In genomic region chrX:41293269-41293668, GRCh38 we compare ENCODE assay signal across 10 cellular contexts. TPM values are rescaled to one million over a fixed set of nuclear protein-coding genes. Genes with fewer than 3 reads are reported as not detected.
DNase-seq lines count a peak whose midpoint lies in the region; FAIRE-seq and TF ChIP-seq lines count a peak whose summit lies in the region.
"Had no signal": no experiment of that assay in that cellular context is flagged by ENCODE, and none has a peak within 500 bp of the region (broad histone marks: within the 10 kb centered on the region; RNA-seq: fewer than 3 reads in every experiment).

No MANE protein-coding gene starts in this region.

- H2BK15ac ChIP-seq in H1 (ENCODE audit: low read length), result no peak overlapping the region

- H4K20me1 ChIP-seq in H1 (replicated peaks in 1 of 2; ENCODE audit: control insufficient read depth in 1 of 2, insufficient read depth in 2 of 2, low read length in 2 of 2), result no peaks in the 10 kb centered on the region

- H3K56ac ChIP-seq in H1 (replicated peaks; ENCODE audit: insufficient read length, low read depth, low read length), result no peak overlapping the region

- no peak overlapping the region for H3K27ac Mint-ChIP-seq in progenitor cell of endocrine pancreas
- H3K27ac Mint-ChIP-seq: naive B cell had no signal

- FAIRE-seq in H1 (lab: Jason Lieb, UNC) (peak; percentile 72), frontal cortex (lab: Jason Lieb, UNC) (no peak)

- TF ChIP-seq EP300 in H1 (IDR thresholded peaks at IDR 0.05; ENCODE audit: borderline replicate concordance in 1 of 2, low read depth in 2 of 2, low read length in 2 of 2), result no peak

- H4K91ac ChIP-seq in H1 (replicated peaks; ENCODE audit: insufficient read length, low read length), result no peak overlapping the region

- no peaks in the 10 kb centered on the region for H3K23me2 ChIP-seq in H1 (ENCODE audit: low read depth, low read length)

- no peak overlapping the region for H2AFZ ChIP-seq in H1 (ENCODE audit: low read length)

- H3K27me3 ChIP-seq in H1 (replicated peaks in 1 of 4; ENCODE audit: control insufficient read depth in 3 of 4, extremely low read depth in 1 of 4, insufficient read depth in 3 of 4, low read length in 3 of 4) (no peaks in the 10 kb centered on the region), tibial artery (no peaks in the 10 kb centered on the region)

- H3K27me3 Mint-ChIP-seq in progenitor cell of endocrine pancreas, result no peaks in the 10 kb centered on the region
- H3K27me3 Mint-ChIP-seq: naive B cell had no signal

- H3K4ac ChIP-seq in H1 (replicated peaks; ENCODE audit: insufficient read length, low read depth, low read length), result no peak overlapping the region

- H3K4me1 Mint-ChIP-seq in progenitor cell of endocrine pancreas (ENCODE audit: low read depth), result no peaks in the 10 kb centered on the region

- H3K4me1 ChIP-seq in H1 (replicated peaks in 1 of 4; ENCODE audit: control insufficient read depth in 3 of 4, insufficient read depth in 4 of 4, low read length in 3 of 4) (peaks cover 0 to 6% (median 3%) of the 10 kb centered on the region in 4 experiments; a peak in 3 of 7 replicates), tibial artery (no peaks in the 10 kb centered on the region)

- H3K4me2 ChIP-seq in H1 (ENCODE audit: insufficient read depth in 1 of 2, low read depth in 2 of 2, low read length in 2 of 2), result no peak overlapping the region

- H3K36me3 ChIP-seq in H1 (ENCODE audit: control insufficient read depth in 2 of 4, insufficient read depth in 4 of 4, low read length in 3 of 4), result no peaks in the 10 kb centered on the region
- H3K36me3 ChIP-seq in tibial artery, result no peaks in the 10 kb centered on the region

- in situ Hi-C loops in ACHN (cut with HindIII; ENCODE audit: low pct_ligation_motif_present, low pct_unique_long_range_greater_than_20kb, low sequenced_read_pairs), result no loop called here

- no peak overlapping the region for H2BK120ac ChIP-seq in H1 (replicated peaks; ENCODE audit: low read depth, low read length)

- H3K23ac ChIP-seq in H1 (ENCODE audit: insufficient read length), result no peak overlapping the region

- no peak overlapping the region for H2BK12ac ChIP-seq in H1 (ENCODE audit: low read depth, low read length)

- no peaks in the 10 kb centered on the region for H3K79me2 ChIP-seq in H1 (ENCODE audit: control insufficient read depth in 1 of 2, insufficient read depth in 2 of 2, low read length in 2 of 2)

- no peak overlapping the region for H3K14ac ChIP-seq in H1 (ENCODE audit: insufficient read length)

- intact Hi-C loops in tibial artery (cut with DNase I; ENCODE audit: low total_unique reads), result no loop called here

- H3K4me3 ChIP-seq in H1 (ENCODE audit: extremely low read depth in 1 of 4, insufficient read depth in 2 of 4, low read depth in 3 of 4, low read length in 4 of 4), result no peak overlapping the region
- no peak overlapping the region for H3K4me3 ChIP-seq in tibial artery

- H2BK20ac ChIP-seq in H1 (ENCODE audit: low read length), result no peak overlapping the region

- H4K8ac ChIP-seq in H1 (ENCODE audit: extremely low read depth, insufficient read depth, low read length), result no peak overlapping the region

- WGBS in H1 (ENCODE audit: extremely low coverage in 1 of 2, insufficient coverage in 1 of 2, insufficient read length in 1 of 2, insufficient replicate concordance in 2 of 2, low coverage in 1 of 2, low lambda C conversion rate in 2 of 2, missing lambda C conversion rate in 1 of 2), 2 experiments, result 78% methylated on average over 6 of the region's 6 CpGs; no CpG with 5 or more reads in 1 of the 2 experiments

- TF ChIP-seq CTCF in H1 (IDR thresholded peaks at IDR 0.05; ENCODE audit: control extremely low read depth in 1 of 3, insufficient read depth in 1 of 3, low read depth in 1 of 3, low read length in 3 of 3), result peak; percentile 44 to 66 (median 49)
- no peak for TF ChIP-seq CTCF in tibial artery (IDR thresholded peaks at IDR 0.05)
- no peak for TF ChIP-seq CTCF in progenitor cell of endocrine pancreas (IDR thresholded peaks at IDR 0.05; ENCODE audit: unreplicated experiment)

- no peak overlapping the region for H3K18ac ChIP-seq in H1 (ENCODE audit: extremely low read depth, low read length)

- peaks cover 22% of the 10 kb centered on the region for H3K9me3 Mint-ChIP-seq in progenitor cell of endocrine pancreas (ENCODE audit: low read depth)

- H3K27ac ChIP-seq in H1 (ENCODE audit: low read depth, low read length) (no peak overlapping the region), tibial artery (no peak overlapping the region)

- no peaks in the 10 kb centered on the region for H3K9me3 ChIP-seq in H1 (ENCODE audit: insufficient read depth in 2 of 2, low read depth in 1 of 2, low read length in 1 of 2)
- H3K9me3 ChIP-seq in tibial artery, result peaks cover 0 to 11% (median 0%) of the 10 kb centered on the region in 3 donors

- no peak overlapping the region for H2BK5ac ChIP-seq in H1 (ENCODE audit: low read depth, low read length)

- POLR2A ChIA-PET in H1 (lab: Charles Lee; ENCODE audit: partially characterized antibody), result interaction anchor here (1.3 kb wide), 1 partner anchor 11 kb away, joined by 4 read pairs; no protein-coding TSS in a partner anchor

- CTCF ChIA-PET in H1 (lab: Charles Lee; ENCODE audit: partially characterized antibody), result interaction anchor here (0.7 to 2.2 kb wide), 5 partner anchors 9 to 113 kb away, joined by 3 to 6 read pairs (median 4); no protein-coding TSS in a partner anchor

- H3K79me1 ChIP-seq in H1 (ENCODE audit: low read depth, low read length), result no peaks in the 10 kb centered on the region

- no peak overlapping the region for H2AK5ac ChIP-seq in H1 (ENCODE audit: low read depth, low read length)

- H3K36me3 Mint-ChIP-seq in progenitor cell of endocrine pancreas (ENCODE audit: insufficient read depth), result peaks cover 2% of the 10 kb centered on the region

- TF ChIP-seq POLR2A in H1 (IDR thresholded peaks at IDR 0.05; ENCODE audit: control extremely low read depth in 1 of 2, low read depth in 2 of 2, low read length in 2 of 2), result no peak

- DNase-seq in ACHN (peak; percentile 31), ELF-1 (ENCODE audit: low read depth, low spot score) (peak; percentile 69), NCI-H526 (lab: John Stamatoyannopoulos, UW) (peak; percentile 17 to 56), H1 (ENCODE audit: low read depth in 1 of 2, low spot score in 2 of 2) (peak in 1 of 2 experiments; percentile 46), frontal cortex (ENCODE audit: low spot score in 2 of 2) (no peak), tibial artery (no peak), epidermal melanocyte (ENCODE audit: insufficient read length, low spot score) (no peak), progenitor cell of endocrine pancreas (ENCODE audit: low spot score, unreplicated experiment) (no peak)
- DNase-seq: naive B cell, SW 1271 had no signal

- no peak overlapping the region for H3K4me3 Mint-ChIP-seq in progenitor cell of endocrine pancreas (ENCODE audit: low read depth)

- TF ChIP-seq RAD21 in H1 (IDR thresholded peaks at IDR 0.05 in 1 of 2, conservative IDR thresholded peaks at IDR 0.05 in 1 of 2; ENCODE audit: low read depth in 2 of 2, low read length in 2 of 2), result peak; percentile 68 to 75

- no peak overlapping the region for H3K9ac ChIP-seq in H1 (replicated peaks in 1 of 4; ENCODE audit: extremely low read depth in 1 of 4, low read depth in 3 of 4, low read length in 3 of 4)

- H4K5ac ChIP-seq in H1 (ENCODE audit: insufficient read length, low read depth, low read length), result no peak overlapping the region

TF ChIP-seq in H1, 55 proteins besides CTCF, POLR2A, EP300 and RAD21 (continues in another document):
- TF ChIP-seq ATF2 (IDR thresholded peaks at IDR 0.05; ENCODE audit: low read length) (no peak), CBX8 (IDR thresholded peaks at IDR 0.05; ENCODE audit: borderline replicate concordance, low read depth, low read length) (no peak), BRCA1 (IDR thresholded peaks at IDR 0.05; ENCODE audit: low read depth, low read length) (no peak), PHF8 (conservative IDR thresholded peaks at IDR 0.05; ENCODE audit: low read depth, low read length) (no peak), USF2 (IDR thresholded peaks at IDR 0.05; ENCODE audit: low read length) (no peak), POU5F1 (IDR thresholded peaks at IDR 0.05; ENCODE audit: low read depth, low read length) (no peak), KDM1A (IDR thresholded peaks at IDR 0.05; ENCODE audit: borderline replicate concordance, low read length) (no peak), JUND (IDR thresholded peaks at IDR 0.05; ENCODE audit: low read length) (no peak)

RNA-seq across cellular contexts. Expression of gene DDX3X, which starts 40.7 kb away (rescaled TPM):
- 274 and 291 TPM in 2 replicates for total RNA-seq in H1 (2021; fragmentation: NEBNext Ultra II Directional; extraction: Animal tissue kit (Norgen Biotek cat#: 25700))
- polyA plus RNA-seq in H1 (2011; rRNA removed), result 29.9 and 39.4 TPM in 2 replicates
- polyA plus RNA-seq in H1 (2011; cell fraction: cytosol; rRNA removed), result 70.9 TPM
- polyA plus RNA-seq in H1 (2011; cell fraction: nucleus; rRNA removed), result 49.5 TPM
- 115 to 172 TPM (median 160 TPM) in 4 replicates for polyA plus RNA-seq in H1 (2012, experiment 1 of 2)
- polyA plus RNA-seq in H1 (2012, experiment 2 of 2), result 9.3 TPM
- 102 TPM for polyA plus RNA-seq in H1 (2013, experiment 1 of 2)
- polyA plus RNA-seq in H1 (2013, experiment 2 of 2), result 98.2 TPM
- polyA minus RNA-seq in H1 (2011; rRNA and poly(A)+ RNA removed), result 141 and 144 TPM in 2 replicates
- 124 TPM for polyA minus RNA-seq in H1 (2011; cell fraction: cytosol; rRNA and poly(A)+ RNA removed)
- 189 TPM for polyA minus RNA-seq in H1 (2011; cell fraction: nucleus; rRNA and poly(A)+ RNA removed)
- total RNA-seq in frontal cortex, result 208 TPM
- total RNA-seq in progenitor cell of endocrine pancreas, result 308 and 338 TPM in 2 replicates

Comparison
In these comparisons a context has a peak if more than half of its experiments do, and no peak if none do; other contexts are left out.
1. DNase-seq: peak in ACHN (single experiment), ELF-1 (single experiment) and NCI-H526 (2 of 2); none in frontal cortex (0 of 2), tibial artery (0 of 2), epidermal melanocyte (single experiment) and progenitor cell of endocrine pancreas (single experiment).
2. CTCF ChIP-seq: peak in H1 (3 of 3); none in tibial artery (0 of 2) and progenitor cell of endocrine pancreas (single experiment).